ENCODE assay signal across 20 cellular contexts in the genomic region with DNA sequence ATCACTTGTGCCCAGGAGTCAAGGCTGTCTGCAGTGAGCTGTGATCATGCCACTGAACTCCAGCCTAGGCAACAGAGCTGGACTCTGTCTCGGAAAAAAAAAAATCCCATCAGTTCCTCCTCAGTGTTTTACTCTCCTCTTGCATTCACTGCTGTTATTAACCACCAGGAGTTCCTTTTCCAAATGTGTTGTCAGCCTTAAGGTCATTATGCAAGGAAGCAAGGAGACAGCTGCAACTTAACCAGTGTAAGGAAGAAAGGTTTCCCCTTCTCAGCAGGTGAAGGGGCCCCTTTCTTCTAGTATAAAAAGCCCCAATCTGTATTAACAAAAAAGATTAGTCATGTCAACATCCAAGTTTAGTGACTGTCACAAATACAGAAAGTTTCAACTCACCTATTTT.
"Had no signal": no experiment of that assay in that cellular context is flagged by ENCODE, and none has a peak within 500 bp of the region (broad histone marks: within the 10 kb centered on the region; RNA-seq: fewer than 3 reads in every experiment).

No MANE protein-coding gene starts in this region.

- H3K4me1 ChIP-seq: pancreas, right lobe of liver, testis, upper lobe of left lung had no signal

- H3K27ac ChIP-seq: cardiac muscle cell, pancreas, right lobe of liver, testis, upper lobe of left lung had no signal

- H3K9me3 Mint-ChIP-seq: activated B cell treated with CpG ODN at 0.5 μM for 24 hours; activated CD4-positive, alpha-beta memory T cell treated with anti-CD3 and anti-CD28 coated beads, Interleukin-2, amount 10 ng/mL, durations not matched to agents 7 days and 5 days; dendritic cell treated with granulocyte-macrophage colony-stimulating factor and Interleukin-4, amounts not matched to agents 40 ng/mL and 50 ng/mL, for 4 days; memory B cell; stimulated activated effector memory CD8-positive, alpha-beta T cell treated with anti-CD3 and anti-CD28 coated beads, Interleukin-12 subunit alpha, Interleukin-12 subunit beta, amount 100 ng/mL, for 72 hours had no signal

- DNase-seq: activated B cell treated with CpG ODN at 0.5 μM for 24 hours; activated CD4-positive, alpha-beta memory T cell treated with anti-CD3 and anti-CD28 coated beads, Interleukin-2, amount 10 ng/mL, durations not matched to agents 7 days and 5 days; activated CD4-positive, alpha-beta T cell treated with anti-CD3 and anti-CD28 coated beads for 48 hours; activated CD8-positive, alpha-beta memory T cell treated with anti-CD3 and anti-CD28 coated beads, Interleukin-2, amount 10 ng/mL, durations not matched to agents 7 days and 5 days; effector CD8-positive, alpha-beta T cell; mucosa of descending colon; naive B cell; pancreas; stimulated activated CD4-positive, alpha-beta T cell treated with anti-CD3 and anti-CD28 coated beads, Interleukin-4, amount 100 ng/mL, for 24 hours; T-helper 2 cell; testis had no signal

- ATAC-seq: activated CD8-positive, alpha-beta memory T cell treated with anti-CD3 and anti-CD28 coated beads, Interleukin-2, amount 10 ng/mL, durations not matched to agents 7 days and 5 days; mucosa of descending colon; pancreas; right lobe of liver had no signal

- H3K4me1 Mint-ChIP-seq: activated B cell treated with CpG ODN at 0.5 μM for 24 hours; activated CD4-positive, alpha-beta memory T cell treated with anti-CD3 and anti-CD28 coated beads, Interleukin-2, amount 10 ng/mL, durations not matched to agents 7 days and 5 days; memory B cell; naive B cell had no signal

- H3K36me3 Mint-ChIP-seq: activated CD8-positive, alpha-beta memory T cell treated with anti-CD3 and anti-CD28 coated beads, Interleukin-2, amount 10 ng/mL, durations not matched to agents 7 days and 5 days; activated naive CD8-positive, alpha-beta T cell; memory B cell; naive B cell; stimulated activated effector memory CD8-positive, alpha-beta T cell treated with anti-CD3 and anti-CD28 coated beads, Interleukin-12 subunit alpha, Interleukin-12 subunit beta, amount 100 ng/mL, for 72 hours had no signal

- H3K27me3 ChIP-seq: pancreas, testis, upper lobe of left lung had no signal

- H3K27ac Mint-ChIP-seq: activated B cell treated with CpG ODN at 0.5 μM for 24 hours; activated CD4-positive, alpha-beta memory T cell treated with anti-CD3 and anti-CD28 coated beads, Interleukin-2, amount 10 ng/mL, durations not matched to agents 7 days and 5 days; activated CD8-positive, alpha-beta memory T cell treated with anti-CD3 and anti-CD28 coated beads, Interleukin-2, amount 10 ng/mL, durations not matched to agents 7 days and 5 days; activated naive CD8-positive, alpha-beta T cell; dendritic cell treated with granulocyte-macrophage colony-stimulating factor and Interleukin-4, amounts not matched to agents 40 ng/mL and 50 ng/mL, for 4 days; memory B cell; naive B cell; stimulated activated effector memory CD8-positive, alpha-beta T cell treated with anti-CD3 and anti-CD28 coated beads, Interleukin-12 subunit alpha, Interleukin-12 subunit beta, amount 100 ng/mL, for 72 hours had no signal

- FAIRE-seq: endothelial cell of umbilical vein, pancreas had no signal

- H3K9me3 ChIP-seq: mucosa of descending colon, pancreas, right lobe of liver, testis, upper lobe of left lung had no signal

- H3K36me3 ChIP-seq: cardiac muscle cell, pancreas, right lobe of liver, upper lobe of left lung had no signal

- H3K4me3 Mint-ChIP-seq: activated B cell treated with CpG ODN at 0.5 μM for 24 hours; activated CD4-positive, alpha-beta memory T cell treated with anti-CD3 and anti-CD28 coated beads, Interleukin-2, amount 10 ng/mL, durations not matched to agents 7 days and 5 days; activated CD8-positive, alpha-beta memory T cell treated with anti-CD3 and anti-CD28 coated beads, Interleukin-2, amount 10 ng/mL, durations not matched to agents 7 days and 5 days; activated naive CD8-positive, alpha-beta T cell; dendritic cell treated with granulocyte-macrophage colony-stimulating factor and Interleukin-4, amounts not matched to agents 40 ng/mL and 50 ng/mL, for 4 days; memory B cell; naive B cell; stimulated activated effector memory CD8-positive, alpha-beta T cell treated with anti-CD3 and anti-CD28 coated beads, Interleukin-12 subunit alpha, Interleukin-12 subunit beta, amount 100 ng/mL, for 72 hours had no signal

- H3K4me3 ChIP-seq: cardiac muscle cell, mucosa of descending colon, pancreas, right lobe of liver, smooth muscle cell, testis, upper lobe of left lung had no signal
